1 cellular context compared by ENCODE assay signal in the genomic region with DNA sequence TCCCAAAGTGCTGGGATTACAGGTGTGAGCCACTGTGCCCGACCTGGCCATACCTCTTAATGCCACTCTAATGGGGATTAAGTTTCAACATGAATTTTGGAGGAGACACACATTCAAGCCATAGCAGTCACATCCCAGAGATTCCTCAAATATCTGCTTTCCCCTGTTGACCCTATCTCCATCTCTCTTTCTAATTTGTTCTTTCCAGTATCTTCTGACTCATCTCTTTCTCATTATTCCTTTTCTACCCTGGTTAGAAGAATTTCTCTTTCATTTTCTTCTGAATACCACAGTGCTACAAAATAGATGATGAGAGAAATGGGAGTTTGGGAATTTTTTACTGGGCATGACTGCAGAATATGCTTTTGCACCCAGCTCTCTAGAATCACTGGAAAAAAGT.
TF ChIP-seq lines count a peak whose summit lies in the region.

No MANE protein-coding gene starts in this region.

TF ChIP-seq in HCT116, 20 proteins besides CTCF, POLR2A, EP300 and RAD21:
- TF ChIP-seq CEBPB (IDR thresholded peaks at IDR 0.05; ENCODE audit: low read depth) (no peak), YY1 (IDR thresholded peaks at IDR 0.05; ENCODE audit: extremely low read depth, insufficient replicate concordance, low read depth, low read length) (no peak), TCF7L2 (IDR thresholded peaks at IDR 0.05; ENCODE audit: borderline replicate concordance, extremely low read depth, insufficient read depth, insufficient read length) (no peak), SRF (IDR thresholded peaks at IDR 0.05; ENCODE audit: low read depth) (no peak), EGR1 (IDR thresholded peaks at IDR 0.05; ENCODE audit: low read depth) (no peak), FOSL1 (IDR thresholded peaks at IDR 0.05; ENCODE audit: low read depth) (no peak), ZNF274 (IDR thresholded peaks at IDR 0.05; ENCODE audit: low read depth, low read length) (no peak), SP1 (IDR thresholded peaks at IDR 0.05; ENCODE audit: low read depth) (no peak), JUND (IDR thresholded peaks at IDR 0.05) (no peak), EZH2phosphoT487 (IDR thresholded peaks at IDR 0.05; ENCODE audit: borderline replicate concordance) (no peak), EZH2 (IDR thresholded peaks at IDR 0.05) (no peak), POLR2AphosphoS5 (IDR thresholded peaks at IDR 0.05; ENCODE audit: low read depth, low read length) (no peak), SIN3A (IDR thresholded peaks at IDR 0.05; ENCODE audit: low read depth) (no peak), ELF1 (IDR thresholded peaks at IDR 0.05; ENCODE audit: borderline replicate concordance, low read depth) (no peak), CBX3 (IDR thresholded peaks at IDR 0.05; ENCODE audit: low read depth) (no peak), ZFX (IDR thresholded peaks at IDR 0.05) (no peak)
- TF ChIP-seq, protein P1, sequence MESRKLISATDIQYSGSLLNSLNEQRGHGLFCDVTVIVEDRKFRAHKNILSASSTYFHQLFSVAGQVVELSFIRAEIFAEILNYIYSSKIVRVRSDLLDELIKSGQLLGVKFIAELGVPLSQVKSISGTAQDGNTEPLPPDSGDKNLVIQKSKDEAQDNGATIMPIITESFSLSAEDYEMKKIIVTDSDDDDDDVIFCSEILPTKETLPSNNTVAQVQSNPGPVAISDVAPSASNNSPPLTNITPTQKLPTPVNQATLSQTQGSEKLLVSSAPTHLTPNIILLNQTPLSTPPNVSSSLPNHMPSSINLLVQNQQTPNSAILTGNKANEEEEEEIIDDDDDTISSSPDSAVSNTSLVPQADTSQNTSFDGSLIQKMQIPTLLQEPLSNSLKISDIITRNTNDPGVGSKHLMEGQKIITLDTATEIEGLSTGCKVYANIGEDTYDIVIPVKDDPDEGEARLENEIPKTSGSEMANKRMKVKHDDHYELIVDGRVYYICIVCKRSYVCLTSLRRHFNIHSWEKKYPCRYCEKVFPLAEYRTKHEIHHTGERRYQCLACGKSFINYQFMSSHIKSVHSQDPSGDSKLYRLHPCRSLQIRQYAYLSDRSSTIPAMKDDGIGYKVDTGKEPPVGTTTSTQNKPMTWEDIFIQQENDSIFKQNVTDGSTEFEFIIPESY (IDR thresholded peaks at IDR 0.05; ENCODE audit: extremely low read depth, insufficient replicate concordance, low read length) = no peak
- TF ChIP-seq, protein P2, sequence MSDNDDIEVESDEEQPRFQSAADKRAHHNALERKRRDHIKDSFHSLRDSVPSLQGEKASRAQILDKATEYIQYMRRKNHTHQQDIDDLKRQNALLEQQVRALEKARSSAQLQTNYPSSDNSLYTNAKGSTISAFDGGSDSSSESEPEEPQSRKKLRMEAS (IDR thresholded peaks at IDR 0.05) = no peak
- TF ChIP-seq, protein P3, sequence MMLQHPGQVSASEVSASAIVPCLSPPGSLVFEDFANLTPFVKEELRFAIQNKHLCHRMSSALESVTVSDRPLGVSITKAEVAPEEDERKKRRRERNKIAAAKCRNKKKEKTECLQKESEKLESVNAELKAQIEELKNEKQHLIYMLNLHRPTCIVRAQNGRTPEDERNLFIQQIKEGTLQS (IDR thresholded peaks at IDR 0.05) = no peak
- TF ChIP-seq, protein P4, sequence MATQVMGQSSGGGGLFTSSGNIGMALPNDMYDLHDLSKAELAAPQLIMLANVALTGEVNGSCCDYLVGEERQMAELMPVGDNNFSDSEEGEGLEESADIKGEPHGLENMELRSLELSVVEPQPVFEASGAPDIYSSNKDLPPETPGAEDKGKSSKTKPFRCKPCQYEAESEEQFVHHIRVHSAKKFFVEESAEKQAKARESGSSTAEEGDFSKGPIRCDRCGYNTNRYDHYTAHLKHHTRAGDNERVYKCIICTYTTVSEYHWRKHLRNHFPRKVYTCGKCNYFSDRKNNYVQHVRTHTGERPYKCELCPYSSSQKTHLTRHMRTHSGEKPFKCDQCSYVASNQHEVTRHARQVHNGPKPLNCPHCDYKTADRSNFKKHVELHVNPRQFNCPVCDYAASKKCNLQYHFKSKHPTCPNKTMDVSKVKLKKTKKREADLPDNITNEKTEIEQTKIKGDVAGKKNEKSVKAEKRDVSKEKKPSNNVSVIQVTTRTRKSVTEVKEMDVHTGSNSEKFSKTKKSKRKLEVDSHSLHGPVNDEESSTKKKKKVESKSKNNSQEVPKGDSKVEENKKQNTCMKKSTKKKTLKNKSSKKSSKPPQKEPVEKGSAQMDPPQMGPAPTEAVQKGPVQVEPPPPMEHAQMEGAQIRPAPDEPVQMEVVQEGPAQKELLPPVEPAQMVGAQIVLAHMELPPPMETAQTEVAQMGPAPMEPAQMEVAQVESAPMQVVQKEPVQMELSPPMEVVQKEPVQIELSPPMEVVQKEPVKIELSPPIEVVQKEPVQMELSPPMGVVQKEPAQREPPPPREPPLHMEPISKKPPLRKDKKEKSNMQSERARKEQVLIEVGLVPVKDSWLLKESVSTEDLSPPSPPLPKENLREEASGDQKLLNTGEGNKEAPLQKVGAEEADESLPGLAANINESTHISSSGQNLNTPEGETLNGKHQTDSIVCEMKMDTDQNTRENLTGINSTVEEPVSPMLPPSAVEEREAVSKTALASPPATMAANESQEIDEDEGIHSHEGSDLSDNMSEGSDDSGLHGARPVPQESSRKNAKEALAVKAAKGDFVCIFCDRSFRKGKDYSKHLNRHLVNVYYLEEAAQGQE (IDR thresholded peaks at IDR 0.05; ENCODE audit: low read depth) = no peak
